In genomic region chr4:25123236-25123635, GRCh38 we compare ENCODE assay signal across 16 cellular contexts. TPM values are rescaled to one million over a fixed set of nuclear protein-coding genes. Genes with fewer than 3 reads are reported as not detected.
A peak's percentile ranks its signal among the peaks of the same experiment; 100 is the strongest.
DNase-seq lines count a peak whose midpoint lies in the region; ATAC-seq and TF ChIP-seq lines count a peak whose summit lies in the region.
"Had no signal": no experiment of that assay in that cellular context is flagged by ENCODE, and none has a peak within 500 bp of the region (broad histone marks: within the 10 kb centered on the region; RNA-seq: fewer than 3 reads in every experiment).

No MANE protein-coding gene starts in this region.

- WGBS in smooth muscle cell (ENCODE audit: low lambda C conversion rate): 89% methylated on average over 3 of the region's 3 CpGs

- no peaks in the 10 kb centered on the region for H3K27me3 Mint-ChIP-seq in stimulated activated naive CD8-positive, alpha-beta T cell treated with anti-CD3 and anti-CD28 coated beads, Interleukin-15, amount 100 ng/mL, for 72 hours
- H3K27me3 Mint-ChIP-seq: activated naive CD8-positive, alpha-beta T cell treated with anti-CD3 and anti-CD28 coated beads, Interleukin-2, amount 10 ng/mL, durations not matched to agents 7 days and 5 days had no signal

- H3K27ac Mint-ChIP-seq in stimulated activated naive CD8-positive, alpha-beta T cell treated with anti-CD3 and anti-CD28 coated beads, Interleukin-15, amount 100 ng/mL, for 72 hours: no peak overlapping the region
- H3K27ac Mint-ChIP-seq: activated naive CD8-positive, alpha-beta T cell treated with anti-CD3 and anti-CD28 coated beads, Interleukin-2, amount 10 ng/mL, durations not matched to agents 7 days and 5 days had no signal

- no peaks in the 10 kb centered on the region for H3K79me2 ChIP-seq in smooth muscle cell (ENCODE audit: low read depth)

- peaks cover 2% of the 10 kb centered on the region for H3K4me1 ChIP-seq in smooth muscle cell (ENCODE audit: low read depth)
- H3K4me1 ChIP-seq: BE2C, prostate gland had no signal

- H2AFZ ChIP-seq in smooth muscle cell (ENCODE audit: low read depth): no peak overlapping the region

- H4K20me1 ChIP-seq in smooth muscle cell (ENCODE audit: low read depth): no peaks in the 10 kb centered on the region

- no peaks in the 10 kb centered on the region for H3K4me1 Mint-ChIP-seq in stimulated activated naive CD8-positive, alpha-beta T cell treated with anti-CD3 and anti-CD28 coated beads, Interleukin-15, amount 100 ng/mL, for 72 hours

- no peak overlapping the region for H3K4me3 Mint-ChIP-seq in stimulated activated naive CD8-positive, alpha-beta T cell treated with anti-CD3 and anti-CD28 coated beads, Interleukin-15, amount 100 ng/mL, for 72 hours
- H3K4me3 Mint-ChIP-seq: activated naive CD8-positive, alpha-beta T cell treated with anti-CD3 and anti-CD28 coated beads, Interleukin-2, amount 10 ng/mL, durations not matched to agents 7 days and 5 days had no signal

- no peak overlapping the region for H3K9ac ChIP-seq in smooth muscle cell (ENCODE audit: low read depth)

- H3K4me3 ChIP-seq in smooth muscle cell: no peak overlapping the region
- H3K4me3 ChIP-seq: prostate gland had no signal

- peak; percentile 11 for DNase-seq in stimulated activated CD4-positive, alpha-beta T cell treated with anti-CD3 and anti-CD28 coated beads, Interleukin-4, amount 100 ng/mL, for 24 hours
- DNase-seq in stimulated activated CD4-positive, alpha-beta T cell treated with anti-CD3 and anti-CD28 coated beads, Interleukin-15, amount 100 ng/mL, for 24 hours: no peak
- peak in 1 of 2 donors; percentile 24 for DNase-seq in stimulated activated naive CD8-positive, alpha-beta T cell treated with anti-CD3 and anti-CD28 coated beads, Interleukin-15, amount 100 ng/mL, for 72 hours
- DNase-seq in sciatic nerve (ENCODE audit: low spot score) (no peak), HUDEP-2 (lab: John Stamatoyannopoulos, UW; ENCODE audit: unreplicated experiment in 76 of 76) (no peak), smooth muscle cell (lab: John Stamatoyannopoulos, UW; ENCODE audit: unreplicated experiment) (no peak)
- DNase-seq: activated naive CD8-positive, alpha-beta T cell treated with anti-CD3 and anti-CD28 coated beads, Interleukin-2, amount 10 ng/mL, durations not matched to agents 7 days and 5 days; BE2C; dermis blood vessel endothelial cell; mammary epithelial cell; NCI-H146; NK-92 treated with Interleukin-12 subunit alpha and Interleukin-12 subunit beta, amount 100 ng/mL, for 24 hours; T-helper 9 cell had no signal

- no peaks in the 10 kb centered on the region for H3K9me3 Mint-ChIP-seq in stimulated activated naive CD8-positive, alpha-beta T cell treated with anti-CD3 and anti-CD28 coated beads, Interleukin-15, amount 100 ng/mL, for 72 hours
- H3K9me3 Mint-ChIP-seq: activated naive CD8-positive, alpha-beta T cell treated with anti-CD3 and anti-CD28 coated beads, Interleukin-2, amount 10 ng/mL, durations not matched to agents 7 days and 5 days had no signal

- TF ChIP-seq CTCF in smooth muscle cell (IDR thresholded peaks at IDR 0.05; ENCODE audit: borderline replicate concordance, insufficient read depth, poor library complexity, severe bottlenecking): no peak

- no peaks in the 10 kb centered on the region for H3K9me3 ChIP-seq in smooth muscle cell (replicated peaks; ENCODE audit: low read depth)
- H3K9me3 ChIP-seq: BE2C, prostate gland had no signal

- ATAC-seq in GM21619 (IDR thresholded peaks at IDR 0.05; ENCODE audit: unreplicated experiment) (peak; percentile 99), HG03135 (IDR thresholded peaks at IDR 0.05; ENCODE audit: unreplicated experiment) (peak; percentile 96), sciatic nerve (no peak)
- peak; percentile 96 for ATAC-seq in stimulated activated naive CD8-positive, alpha-beta T cell treated with anti-CD3 and anti-CD28 coated beads, Interleukin-15, amount 100 ng/mL, for 72 hours

- no peaks in the 10 kb centered on the region for H3F3A ChIP-seq in smooth muscle cell (ENCODE audit: low read depth)

- intact Hi-C loops in sciatic nerve (cut with DNase I): no loop called here

- H3K4me2 ChIP-seq in smooth muscle cell: no peak overlapping the region

- H3K36me3 ChIP-seq in smooth muscle cell (ENCODE audit: low read depth): no peaks in the 10 kb centered on the region
- H3K36me3 ChIP-seq: BE2C, prostate gland had no signal

- no peaks in the 10 kb centered on the region for H3K27me3 ChIP-seq in smooth muscle cell (ENCODE audit: low read depth)
- H3K27me3 ChIP-seq: BE2C had no signal

- H3K27ac ChIP-seq in smooth muscle cell (ENCODE audit: low read depth): no peak overlapping the region
- H3K27ac ChIP-seq: prostate gland had no signal

RNA-seq across cellular contexts. Expression of gene SEPSECS, which starts 37.0 kb away (rescaled TPM):
- total RNA-seq in sciatic nerve (11.3 TPM), smooth muscle cell (7.7 and 8.4 TPM in 2 replicates)
- 1.6 and 4.2 TPM in 2 replicates for polyA plus RNA-seq in smooth muscle cell
